Comparison of ENCODE assay signal across 2 cellular contexts in the genomic region with DNA sequence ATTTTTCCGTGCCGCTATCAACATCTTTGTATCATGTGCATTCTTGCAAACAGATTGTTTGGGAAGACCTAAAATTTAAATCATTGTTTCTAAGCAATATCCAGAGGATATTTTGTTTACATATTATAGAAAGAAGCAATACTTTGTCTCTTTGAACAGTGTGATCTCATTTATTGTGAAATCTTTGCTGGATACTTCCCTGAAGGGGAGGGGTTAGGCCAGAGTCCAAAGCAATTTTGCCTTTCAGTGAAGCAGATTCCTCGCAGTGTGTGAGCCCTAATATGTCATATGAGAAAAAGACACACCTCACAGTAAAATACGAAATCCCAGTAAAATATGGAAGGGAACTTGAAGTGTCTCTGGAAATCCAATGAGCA.
TF ChIP-seq lines count a peak whose summit lies in the region.

No MANE protein-coding gene starts in this region.

TF ChIP-seq in liver, 16 proteins besides CTCF, POLR2A, EP300 and RAD21 (continued from another document):
- peak; percentile 66 for TF ChIP-seq YY1 (IDR thresholded peaks at IDR 0.05)
- peak; percentile 89 to 91 for TF ChIP-seq JUND (IDR thresholded peaks at IDR 0.05)
- TF ChIP-seq HNF4G (IDR thresholded peaks at IDR 0.05), result no peak
- TF ChIP-seq TAF1 (conservative IDR thresholded peaks at IDR 0.05), result no peak
- TF ChIP-seq, protein P1, sequence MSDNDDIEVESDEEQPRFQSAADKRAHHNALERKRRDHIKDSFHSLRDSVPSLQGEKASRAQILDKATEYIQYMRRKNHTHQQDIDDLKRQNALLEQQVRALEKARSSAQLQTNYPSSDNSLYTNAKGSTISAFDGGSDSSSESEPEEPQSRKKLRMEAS (IDR thresholded peaks at IDR 0.05), result peak; percentile 33
- TF ChIP-seq, protein P2, sequence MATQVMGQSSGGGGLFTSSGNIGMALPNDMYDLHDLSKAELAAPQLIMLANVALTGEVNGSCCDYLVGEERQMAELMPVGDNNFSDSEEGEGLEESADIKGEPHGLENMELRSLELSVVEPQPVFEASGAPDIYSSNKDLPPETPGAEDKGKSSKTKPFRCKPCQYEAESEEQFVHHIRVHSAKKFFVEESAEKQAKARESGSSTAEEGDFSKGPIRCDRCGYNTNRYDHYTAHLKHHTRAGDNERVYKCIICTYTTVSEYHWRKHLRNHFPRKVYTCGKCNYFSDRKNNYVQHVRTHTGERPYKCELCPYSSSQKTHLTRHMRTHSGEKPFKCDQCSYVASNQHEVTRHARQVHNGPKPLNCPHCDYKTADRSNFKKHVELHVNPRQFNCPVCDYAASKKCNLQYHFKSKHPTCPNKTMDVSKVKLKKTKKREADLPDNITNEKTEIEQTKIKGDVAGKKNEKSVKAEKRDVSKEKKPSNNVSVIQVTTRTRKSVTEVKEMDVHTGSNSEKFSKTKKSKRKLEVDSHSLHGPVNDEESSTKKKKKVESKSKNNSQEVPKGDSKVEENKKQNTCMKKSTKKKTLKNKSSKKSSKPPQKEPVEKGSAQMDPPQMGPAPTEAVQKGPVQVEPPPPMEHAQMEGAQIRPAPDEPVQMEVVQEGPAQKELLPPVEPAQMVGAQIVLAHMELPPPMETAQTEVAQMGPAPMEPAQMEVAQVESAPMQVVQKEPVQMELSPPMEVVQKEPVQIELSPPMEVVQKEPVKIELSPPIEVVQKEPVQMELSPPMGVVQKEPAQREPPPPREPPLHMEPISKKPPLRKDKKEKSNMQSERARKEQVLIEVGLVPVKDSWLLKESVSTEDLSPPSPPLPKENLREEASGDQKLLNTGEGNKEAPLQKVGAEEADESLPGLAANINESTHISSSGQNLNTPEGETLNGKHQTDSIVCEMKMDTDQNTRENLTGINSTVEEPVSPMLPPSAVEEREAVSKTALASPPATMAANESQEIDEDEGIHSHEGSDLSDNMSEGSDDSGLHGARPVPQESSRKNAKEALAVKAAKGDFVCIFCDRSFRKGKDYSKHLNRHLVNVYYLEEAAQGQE (IDR thresholded peaks at IDR 0.05), result no peak
- TF ChIP-seq RXRA (IDR thresholded peaks at IDR 0.05), result peak in 1 of 2 donors; percentile 72
- TF ChIP-seq GABPA (IDR thresholded peaks at IDR 0.05 in 1 of 2, conservative IDR thresholded peaks at IDR 0.05 in 1 of 2), result peak in 1 of 2 donors; percentile 54
- TF ChIP-seq FOXA2 (IDR thresholded peaks at IDR 0.05), result no peak
- no peak for TF ChIP-seq NR2F2 (IDR thresholded peaks at IDR 0.05)
TF ChIP-seq in liver: peak in this region for 9.

TF ChIP-seq in GM23338, 12 proteins besides CTCF, POLR2A, EP300 and RAD21:
- TF ChIP-seq, protein P3, sequence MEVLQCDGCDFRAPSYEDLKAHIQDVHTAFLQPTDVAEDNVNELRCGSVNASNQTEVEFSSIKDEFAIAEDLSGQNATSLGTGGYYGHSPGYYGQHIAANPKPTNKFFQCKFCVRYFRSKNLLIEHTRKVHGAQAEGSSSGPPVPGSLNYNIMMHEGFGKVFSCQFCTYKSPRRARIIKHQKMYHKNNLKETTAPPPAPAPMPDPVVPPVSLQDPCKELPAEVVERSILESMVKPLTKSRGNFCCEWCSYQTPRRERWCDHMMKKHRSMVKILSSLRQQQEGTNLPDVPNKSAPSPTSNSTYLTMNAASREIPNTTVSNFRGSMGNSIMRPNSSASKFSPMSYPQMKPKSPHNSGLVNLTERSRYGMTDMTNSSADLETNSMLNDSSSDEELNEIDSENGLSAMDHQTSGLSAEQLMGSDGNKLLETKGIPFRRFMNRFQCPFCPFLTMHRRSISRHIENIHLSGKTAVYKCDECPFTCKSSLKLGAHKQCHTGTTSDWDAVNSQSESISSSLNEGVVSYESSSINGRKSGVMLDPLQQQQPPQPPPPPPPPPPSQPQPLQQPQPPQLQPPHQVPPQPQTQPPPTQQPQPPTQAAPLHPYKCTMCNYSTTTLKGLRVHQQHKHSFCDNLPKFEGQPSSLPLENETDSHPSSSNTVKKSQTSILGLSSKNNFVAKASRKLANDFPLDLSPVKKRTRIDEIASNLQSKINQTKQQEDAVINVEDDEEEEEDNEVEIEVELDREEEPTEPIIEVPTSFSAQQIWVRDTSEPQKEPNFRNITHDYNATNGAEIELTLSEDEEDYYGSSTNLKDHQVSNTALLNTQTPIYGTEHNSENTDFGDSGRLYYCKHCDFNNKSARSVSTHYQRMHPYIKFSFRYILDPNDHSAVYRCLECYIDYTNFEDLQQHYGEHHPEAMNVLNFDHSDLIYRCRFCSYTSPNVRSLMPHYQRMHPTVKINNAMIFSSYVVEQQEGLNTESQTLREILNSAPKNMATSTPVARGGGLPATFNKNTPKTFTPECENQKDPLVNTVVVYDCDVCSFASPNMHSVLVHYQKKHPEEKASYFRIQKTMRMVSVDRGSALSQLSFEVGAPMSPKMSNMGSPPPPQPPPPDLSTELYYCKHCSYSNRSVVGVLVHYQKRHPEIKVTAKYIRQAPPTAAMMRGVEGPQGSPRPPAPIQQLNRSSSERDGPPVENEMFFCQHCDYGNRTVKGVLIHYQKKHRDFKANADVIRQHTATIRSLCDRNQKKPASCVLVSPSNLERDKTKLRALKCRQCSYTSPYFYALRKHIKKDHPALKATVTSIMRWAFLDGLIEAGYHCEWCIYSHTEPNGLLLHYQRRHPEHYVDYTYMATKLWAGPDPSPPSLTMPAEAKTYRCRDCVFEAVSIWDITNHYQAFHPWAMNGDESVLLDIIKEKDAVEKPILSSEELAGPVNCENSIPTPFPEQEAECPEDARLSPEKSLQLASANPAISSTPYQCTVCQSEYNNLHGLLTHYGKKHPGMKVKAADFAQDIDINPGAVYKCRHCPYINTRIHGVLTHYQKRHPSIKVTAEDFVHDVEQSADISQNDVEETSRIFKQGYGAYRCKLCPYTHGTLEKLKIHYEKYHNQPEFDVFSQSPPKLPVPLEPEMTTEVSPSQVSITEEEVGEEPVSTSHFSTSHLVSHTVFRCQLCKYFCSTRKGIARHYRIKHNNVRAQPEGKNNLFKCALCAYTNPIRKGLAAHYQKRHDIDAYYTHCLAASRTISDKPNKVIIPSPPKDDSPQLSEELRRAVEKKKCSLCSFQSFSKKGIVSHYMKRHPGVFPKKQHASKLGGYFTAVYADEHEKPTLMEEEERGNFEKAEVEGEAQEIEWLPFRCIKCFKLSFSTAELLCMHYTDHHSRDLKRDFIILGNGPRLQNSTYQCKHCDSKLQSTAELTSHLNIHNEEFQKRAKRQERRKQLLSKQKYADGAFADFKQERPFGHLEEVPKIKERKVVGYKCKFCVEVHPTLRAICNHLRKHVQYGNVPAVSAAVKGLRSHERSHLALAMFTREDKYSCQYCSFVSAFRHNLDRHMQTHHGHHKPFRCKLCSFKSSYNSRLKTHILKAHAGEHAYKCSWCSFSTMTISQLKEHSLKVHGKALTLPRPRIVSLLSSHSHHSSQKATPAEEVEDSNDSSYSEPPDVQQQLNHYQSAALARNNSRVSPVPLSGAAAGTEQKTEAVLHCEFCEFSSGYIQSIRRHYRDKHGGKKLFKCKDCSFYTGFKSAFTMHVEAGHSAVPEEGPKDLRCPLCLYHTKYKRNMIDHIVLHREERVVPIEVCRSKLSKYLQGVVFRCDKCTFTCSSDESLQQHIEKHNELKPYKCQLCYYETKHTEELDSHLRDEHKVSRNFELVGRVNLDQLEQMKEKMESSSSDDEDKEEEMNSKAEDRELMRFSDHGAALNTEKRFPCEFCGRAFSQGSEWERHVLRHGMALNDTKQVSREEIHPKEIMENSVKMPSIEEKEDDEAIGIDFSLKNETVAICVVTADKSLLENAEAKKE (CRISPR knock-in tag; IDR thresholded peaks at IDR 0.05), result no peak
- TF ChIP-seq CREB1 (CRISPR knock-in tag; IDR thresholded peaks at IDR 0.05; ENCODE audit: low read depth) (no peak), EZH2 (IDR thresholded peaks at IDR 0.05; ENCODE audit: low read depth, unreplicated experiment) (no peak), JUNB (IDR thresholded peaks at IDR 0.05; ENCODE audit: unreplicated experiment) (no peak), EZH2phosphoT487 (IDR thresholded peaks at IDR 0.05; ENCODE audit: unreplicated experiment) (no peak), ZNF114 (CRISPR knock-in tag; IDR thresholded peaks at IDR 0.05) (no peak), STAT1 (IDR thresholded peaks at IDR 0.05; ENCODE audit: unreplicated experiment) (no peak), NANOG (IDR thresholded peaks at IDR 0.05; ENCODE audit: borderline replicate concordance) (no peak), POLR2AphosphoS5 (IDR thresholded peaks at IDR 0.05; ENCODE audit: low read depth) (no peak), ZNF331 (CRISPR knock-in tag; IDR thresholded peaks at IDR 0.05; ENCODE audit: low read depth) (no peak)
- TF ChIP-seq, protein P4, sequence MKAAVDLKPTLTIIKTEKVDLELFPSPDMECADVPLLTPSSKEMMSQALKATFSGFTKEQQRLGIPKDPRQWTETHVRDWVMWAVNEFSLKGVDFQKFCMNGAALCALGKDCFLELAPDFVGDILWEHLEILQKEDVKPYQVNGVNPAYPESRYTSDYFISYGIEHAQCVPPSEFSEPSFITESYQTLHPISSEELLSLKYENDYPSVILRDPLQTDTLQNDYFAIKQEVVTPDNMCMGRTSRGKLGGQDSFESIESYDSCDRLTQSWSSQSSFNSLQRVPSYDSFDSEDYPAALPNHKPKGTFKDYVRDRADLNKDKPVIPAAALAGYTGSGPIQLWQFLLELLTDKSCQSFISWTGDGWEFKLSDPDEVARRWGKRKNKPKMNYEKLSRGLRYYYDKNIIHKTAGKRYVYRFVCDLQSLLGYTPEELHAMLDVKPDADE (IDR thresholded peaks at IDR 0.05), result no peak
- TF ChIP-seq, protein P2 (IDR thresholded peaks at IDR 0.05; ENCODE audit: unreplicated experiment), result no peak
